ENCODE assay signal across 23 cellular contexts in the genomic region with DNA sequence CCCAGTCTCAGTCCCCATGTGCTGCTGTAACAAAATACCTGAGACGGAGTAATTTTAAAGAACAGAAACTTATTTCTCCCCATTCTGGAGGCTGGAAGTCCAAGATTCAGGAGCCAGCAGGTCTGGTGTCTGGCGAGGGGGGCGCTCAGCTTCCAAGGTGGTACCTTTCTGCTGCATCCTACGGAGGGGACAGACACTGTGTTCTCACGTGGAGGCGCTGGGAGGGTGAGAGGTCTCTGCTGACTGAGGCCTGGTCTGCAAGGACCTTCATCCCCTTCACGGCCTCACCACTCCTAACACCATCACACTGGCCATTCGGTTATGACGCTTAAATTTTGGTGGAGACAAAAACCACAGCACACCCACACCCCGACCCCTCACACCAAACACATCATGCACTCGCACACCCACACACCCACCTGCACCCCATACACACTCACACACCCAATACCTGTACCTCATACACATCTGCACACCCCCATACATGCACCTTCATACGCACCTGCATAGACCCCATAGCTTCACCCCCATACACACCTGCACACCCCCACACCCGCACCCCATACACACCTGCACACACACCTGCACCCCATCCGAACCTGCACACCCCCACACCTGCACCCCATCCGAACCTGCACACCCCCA. TPM values are rescaled to one million over a fixed set of nuclear protein-coding genes. Genes with fewer than 3 reads are reported as not detected.
DNase-seq lines count a peak whose midpoint lies in the region; ATAC-seq and TF ChIP-seq lines count a peak whose summit lies in the region.
"Had no signal": no experiment of that assay in that cellular context is flagged by ENCODE, and none has a peak within 500 bp of the region (broad histone marks: within the 10 kb centered on the region; RNA-seq: fewer than 3 reads in every experiment).

No MANE protein-coding gene starts in this region.

- peaks cover 0 to 6% (median 0%) of the 10 kb centered on the region in 7 donors for H3K4me1 Mint-ChIP-seq in naive thymus-derived CD4-positive, alpha-beta T cell
- no peaks in the 10 kb centered on the region for H3K4me1 Mint-ChIP-seq in stimulated activated naive CD8-positive, alpha-beta T cell treated with anti-CD3 and anti-CD28 coated beads, Interleukin-15, amount 100 ng/mL, for 72 hours

- no peak overlapping the region for H2AFZ ChIP-seq in PC-9

- no peaks in the 10 kb centered on the region for H3K79me2 ChIP-seq in PC-9 (ENCODE audit: low read depth)

- peak in 2 of 3 donors; percentile 25 to 40 for DNase-seq in right cardiac atrium
- DNase-seq in left ventricle myocardium inferior: no peak
- no peak for DNase-seq in PC-9
- DNase-seq in naive thymus-derived CD4-positive, alpha-beta T cell: no peak
- no peak for DNase-seq in stimulated activated naive CD8-positive, alpha-beta T cell treated with anti-CD3 and anti-CD28 coated beads, Interleukin-15, amount 100 ng/mL, for 72 hours
- DNase-seq in GM19238 (ENCODE audit: insufficient read length, low spot score): no peak
- DNase-seq in GF-D8 (lab: John Stamatoyannopoulos, UW): no peak
- DNase-seq in stimulated activated CD8-positive, alpha-beta memory T cell treated with anti-CD3 and anti-CD28 coated beads, Interleukin-4, amount 100 ng/mL, for 48 hours: no peak
- DNase-seq: 8988T; C1 segment of cervical spinal cord; CD8-positive, alpha-beta T cell; GDM1; IMR-90; MV-4-11; NCI-H1105 treated with DMSO at 0.1 percent for 48 hours; NCI-H2029 treated with DMSO at 0.1 percent for 48 hours; NCI-H226; NCI-H524; NCI-H774; NK-92 treated with Interleukin-12 subunit alpha and Interleukin-12 subunit beta, amount 100 ng/mL, for 24 hours; Peyer's patch had no signal

- H3K4me3 ChIP-seq in right cardiac atrium (ENCODE audit: low read length) (no peak overlapping the region), left ventricle myocardium inferior (no peak overlapping the region), PC-9 (no peak overlapping the region)
- H3K4me3 ChIP-seq in naive thymus-derived CD4-positive, alpha-beta T cell (ENCODE audit: low read length): no peak overlapping the region
- H3K4me3 ChIP-seq: Peyer's patch, SJSA1 had no signal

- intact Hi-C loops in right cardiac atrium (cut with DNase I) (no loop called here), left ventricle myocardium inferior (cut with micrococcal nuclease) (no loop called here), PC-9 (cut with micrococcal nuclease; ENCODE audit: unreplicated experiment) (no loop called here)
- intact Hi-C loops in naive thymus-derived CD4-positive, alpha-beta T cell (cut with micrococcal nuclease): no loop called here

- CTCF ChIA-PET in PC-9 (lab: Charles Lee): interaction anchor here (0.5 kb wide), 1 partner anchor 938 kb away, joined by 3 read pairs; no protein-coding TSS in a partner anchor
- CTCF ChIA-PET in naive thymus-derived CD4-positive, alpha-beta T cell (lab: Charles Lee): interaction anchor here (0.6 to 0.9 kb wide), 2 partner anchors 10 to 42 kb away, joined by 3 read pairs; no protein-coding TSS in a partner anchor

- peaks cover 21% of the 10 kb centered on the region for H4K20me1 ChIP-seq in PC-9 (ENCODE audit: insufficient read depth)

- TSS peak; percentile 22 for BruUV-seq in PC-9 (replicated peaks; lab: Mats Ljungman, UMichigan)

- H3K36me3 ChIP-seq in left ventricle myocardium inferior: peaks cover 35% of the 10 kb centered on the region
- no peaks in the 10 kb centered on the region for H3K36me3 ChIP-seq in PC-9 (ENCODE audit: low read depth)
- H3K36me3 ChIP-seq in naive thymus-derived CD4-positive, alpha-beta T cell (ENCODE audit: control insufficient read depth in 2 of 3, insufficient read depth in 3 of 3, low read length in 3 of 3): peaks cover 0 to 41% (median 10%) of the 10 kb centered on the region in 3 experiments

- H3K4me3 Mint-ChIP-seq in naive thymus-derived CD4-positive, alpha-beta T cell: peak overlapping the region in 1 of 10 donors; percentile 8
- H3K4me3 Mint-ChIP-seq in stimulated activated naive CD8-positive, alpha-beta T cell treated with anti-CD3 and anti-CD28 coated beads, Interleukin-15, amount 100 ng/mL, for 72 hours: no peak overlapping the region
- H3K4me3 Mint-ChIP-seq: CD8-positive, alpha-beta T cell had no signal

- H3F3A ChIP-seq in PC-9 (ENCODE audit: insufficient read depth, low read depth): peaks cover 11% of the 10 kb centered on the region; the same call in 1 of the 2 replicates

- no peaks in the 10 kb centered on the region for H3K27me3 Mint-ChIP-seq in naive thymus-derived CD4-positive, alpha-beta T cell
- no peaks in the 10 kb centered on the region for H3K27me3 Mint-ChIP-seq in stimulated activated naive CD8-positive, alpha-beta T cell treated with anti-CD3 and anti-CD28 coated beads, Interleukin-15, amount 100 ng/mL, for 72 hours

- no peaks in the 10 kb centered on the region for H3K4me1 ChIP-seq in right cardiac atrium (ENCODE audit: control insufficient read depth, insufficient read depth, low read length)
- no peaks in the 10 kb centered on the region for H3K4me1 ChIP-seq in left ventricle myocardium inferior
- no peaks in the 10 kb centered on the region for H3K4me1 ChIP-seq in PC-9 (replicated peaks; ENCODE audit: insufficient read depth)
- H3K4me1 ChIP-seq in naive thymus-derived CD4-positive, alpha-beta T cell (ENCODE audit: control insufficient read depth in 2 of 2, insufficient read depth in 2 of 2, low read length in 2 of 2): no peaks in the 10 kb centered on the region
- H3K4me1 ChIP-seq: Peyer's patch, SJSA1 had no signal

- peak overlapping the region in 1 of 9 donors; percentile 30 for H3K27ac Mint-ChIP-seq in naive thymus-derived CD4-positive, alpha-beta T cell
- peak overlapping the region in 1 of 2 donors; percentile 7 for H3K27ac Mint-ChIP-seq in stimulated activated naive CD8-positive, alpha-beta T cell treated with anti-CD3 and anti-CD28 coated beads, Interleukin-15, amount 100 ng/mL, for 72 hours
- H3K27ac Mint-ChIP-seq: CD8-positive, alpha-beta T cell had no signal

- H3K27me3 ChIP-seq in right cardiac atrium (ENCODE audit: control insufficient read depth, insufficient read depth) (no peaks in the 10 kb centered on the region), left ventricle myocardium inferior (ENCODE audit: low read depth) (no peaks in the 10 kb centered on the region), PC-9 (ENCODE audit: insufficient read depth, low read depth) (no peaks in the 10 kb centered on the region)
- H3K27me3 ChIP-seq in naive thymus-derived CD4-positive, alpha-beta T cell (ENCODE audit: control insufficient read depth in 2 of 2, insufficient read depth in 2 of 2, low read length in 2 of 2): no peaks in the 10 kb centered on the region
- H3K27me3 ChIP-seq: Peyer's patch, SJSA1 had no signal

- no peaks in the 10 kb centered on the region for H3K9me3 Mint-ChIP-seq in naive thymus-derived CD4-positive, alpha-beta T cell
- no peaks in the 10 kb centered on the region for H3K9me3 Mint-ChIP-seq in stimulated activated naive CD8-positive, alpha-beta T cell treated with anti-CD3 and anti-CD28 coated beads, Interleukin-15, amount 100 ng/mL, for 72 hours
- H3K9me3 Mint-ChIP-seq: CD8-positive, alpha-beta T cell had no signal

- no peak overlapping the region for H3K27ac ChIP-seq in right cardiac atrium (ENCODE audit: low read length)
- H3K27ac ChIP-seq in left ventricle myocardium inferior (replicated peaks): no peak overlapping the region
- H3K27ac ChIP-seq in PC-9: no peak overlapping the region
- no peak overlapping the region for H3K27ac ChIP-seq in naive thymus-derived CD4-positive, alpha-beta T cell (ENCODE audit: low read depth, low read length)
- H3K27ac ChIP-seq: Peyer's patch, SJSA1 had no signal

- no peak for ATAC-seq in right cardiac atrium
- ATAC-seq in naive thymus-derived CD4-positive, alpha-beta T cell: peak; percentile 10
- ATAC-seq in stimulated activated naive CD8-positive, alpha-beta T cell treated with anti-CD3 and anti-CD28 coated beads, Interleukin-15, amount 100 ng/mL, for 72 hours: peak; percentile 18
- ATAC-seq: CD8-positive, alpha-beta T cell; Right ventricle myocardium inferior had no signal

- H3K36me3 Mint-ChIP-seq in naive thymus-derived CD4-positive, alpha-beta T cell: peaks cover 0 to 7% (median 3%) of the 10 kb centered on the region in 5 donors

- H3K4me2 ChIP-seq in PC-9: no peak overlapping the region

- POLR2A ChIA-PET in PC-9 (lab: Charles Lee; ENCODE audit: unreplicated experiment): no interaction called here
- POLR2A ChIA-PET in naive thymus-derived CD4-positive, alpha-beta T cell (lab: Charles Lee): no interaction called here

- H3K9me3 ChIP-seq in right cardiac atrium (ENCODE audit: control insufficient read depth, low read length): no peaks in the 10 kb centered on the region
- no peaks in the 10 kb centered on the region for H3K9me3 ChIP-seq in left ventricle myocardium inferior (replicated peaks)
- no peaks in the 10 kb centered on the region for H3K9me3 ChIP-seq in PC-9 (ENCODE audit: insufficient read depth, low read depth)
- H3K9me3 ChIP-seq in naive thymus-derived CD4-positive, alpha-beta T cell (ENCODE audit: control insufficient read depth in 2 of 3, low read length in 3 of 3): no peaks in the 10 kb centered on the region
- H3K9me3 ChIP-seq: Peyer's patch, SJSA1 had no signal

- 91% methylated on average over 15 of the region's 15 CpGs for WGBS in right cardiac atrium

- TF ChIP-seq CTCF in left ventricle myocardium inferior (IDR thresholded peaks at IDR 0.05; ENCODE audit: borderline replicate concordance) (no peak), PC-9 (conservative IDR thresholded peaks at IDR 0.05) (no peak)

- H3K9me2 ChIP-seq in PC-9 (ENCODE audit: insufficient read depth): no peaks in the 10 kb centered on the region

RNA-seq across cellular contexts. Expression of gene ZDHHC11, which starts 9.8 kb away (rescaled TPM):
- 10 to 100 TPM; 19.3 to 66.1 (median 37.4) TPM for total RNA-seq in right cardiac atrium
- polyA plus RNA-seq in right cardiac atrium: 5.8 TPM
- 18.7 TPM for total RNA-seq in left ventricle myocardium inferior
- total RNA-seq in PC-9 (2021): 13.1 and 19.1 TPM in 2 replicates
- 10 to 100 TPM in 2 of 5 experiments, 1 to 10 TPM in 3; 7.1 to 22.1 (median 9.6) TPM for total RNA-seq in naive thymus-derived CD4-positive, alpha-beta T cell
- under 1 TPM in 1 of 2 donors, not detected in 1; 0.20 TPM for polyA plus RNA-seq in naive thymus-derived CD4-positive, alpha-beta T cell

RNA-seq across cellular contexts. Expression of gene BRD9, which starts 32.0 kb away (rescaled TPM):
- total RNA-seq in right cardiac atrium: 10 to 100 TPM; 25.1 to 41.3 (median 34.0) TPM
- polyA plus RNA-seq in right cardiac atrium: 17.1 TPM
- 23.6 TPM for total RNA-seq in left ventricle myocardium inferior
- total RNA-seq in PC-9 (2021): 102 and 112 TPM in 2 replicates
- 10 to 100 TPM; 63.2 to 93.2 (median 82.2) TPM for total RNA-seq in naive thymus-derived CD4-positive, alpha-beta T cell
- 10 to 100 TPM; 10.6 to 17.6 TPM for polyA plus RNA-seq in naive thymus-derived CD4-positive, alpha-beta T cell

RNA-seq across cellular contexts. Expression of gene TRIP13, which starts 32.1 kb away (rescaled TPM):
- total RNA-seq in right cardiac atrium: under 1 TPM; 0.25 to 0.94 (median 0.58) TPM
- polyA plus RNA-seq in right cardiac atrium: 0.27 TPM
- 0.44 TPM for total RNA-seq in left ventricle myocardium inferior
- total RNA-seq in PC-9 (2021): 56.1 and 74.0 TPM in 2 replicates
- total RNA-seq in naive thymus-derived CD4-positive, alpha-beta T cell: 10 to 100 TPM in 1 of 5 experiments, under 1 TPM in 3, not detected in 1; 0.39 to 23.5 (median 0.57) TPM
- polyA plus RNA-seq in naive thymus-derived CD4-positive, alpha-beta T cell: under 1 TPM; 0.52 to 0.63 TPM

Comparison
In these comparisons a context has a peak if more than half of its experiments do, and no peak if none do; other contexts are left out.
1. DNase-seq: peak in right cardiac atrium (2 of 3); none in left ventricle myocardium inferior (single experiment), PC-9 (0 of 2), naive thymus-derived CD4-positive, alpha-beta T cell (0 of 9), stimulated activated naive CD8-positive, alpha-beta T cell treated with anti-CD3 and anti-CD28 coated beads, Interleukin-15, amount 100 ng/mL, for 72 hours (0 of 2), GM19238 (single experiment), GF-D8 (single experiment) and stimulated activated CD8-positive, alpha-beta memory T cell treated with anti-CD3 and anti-CD28 coated beads, Interleukin-4, amount 100 ng/mL, for 48 hours (single experiment).
2. ATAC-seq: peak in naive thymus-derived CD4-positive, alpha-beta T cell (single experiment) and stimulated activated naive CD8-positive, alpha-beta T cell treated with anti-CD3 and anti-CD28 coated beads, Interleukin-15, amount 100 ng/mL, for 72 hours (single experiment); none in right cardiac atrium (0 of 2).